In genomic region chr19:43595605-43595998, GRCh38 we compare ENCODE assay signal across 6 cellular contexts.
DNase-seq lines count a peak whose midpoint lies in the region.

No MANE protein-coding gene starts in this region.

- H3K27ac ChIP-seq in muscle layer of colon (ENCODE audit: low read depth, low read length): peak overlapping the region; percentile 94

- H3K4me1 ChIP-seq in adipocyte (ENCODE audit: control insufficient read depth, insufficient read depth, low read length): peaks cover 28% of the 10 kb centered on the region
- H3K4me1 ChIP-seq in muscle layer of colon (ENCODE audit: insufficient read depth, low read length): peaks cover 33% of the 10 kb centered on the region

- H3K4me3 ChIP-seq in adipocyte (ENCODE audit: low read length) (peak overlapping the region; percentile 90), muscle layer of colon (ENCODE audit: low read depth in 1 of 2, low read length in 2 of 2) (peak overlapping the region; percentile 77 to 88)

- H3K27me3 ChIP-seq in adipocyte (replicated peaks; ENCODE audit: control insufficient read depth, insufficient read depth, low read length): no peaks in the 10 kb centered on the region
- no peaks in the 10 kb centered on the region for H3K27me3 ChIP-seq in muscle layer of colon (ENCODE audit: control insufficient read depth in 1 of 2, insufficient read depth in 2 of 2, low read length in 2 of 2)

- peak; percentile 65 for DNase-seq in activated CD8-positive, alpha-beta memory T cell treated with anti-CD3 and anti-CD28 coated beads, Interleukin-2, amount 50 U/mL, for 48 hours
- no peak for DNase-seq in activated CD8-positive, alpha-beta memory T cell treated with anti-CD3 and anti-CD28 coated beads, Interleukin-2, amount 50 U/mL, for 4 hours
- DNase-seq in adipocyte (ENCODE audit: low read depth) (no peak), DMS53 (lab: John Stamatoyannopoulos, UW) (no peak), KBM-7 (no peak)

- H3K36me3 ChIP-seq in adipocyte (ENCODE audit: control insufficient read depth, insufficient read depth, low read length, severe bottlenecking): peaks cover 40% of the 10 kb centered on the region
- H3K36me3 ChIP-seq in muscle layer of colon (ENCODE audit: insufficient read depth, low read length): peaks cover 27% of the 10 kb centered on the region

- in situ Hi-C loops in KBM-7 (cut with MboI; ENCODE audit: low pct_unique_long_range_greater_than_20kb, low sequenced_read_pairs): no loop called here

- H3K9ac ChIP-seq in adipocyte (ENCODE audit: low read length) (peak overlapping the region; percentile 95), muscle layer of colon (ENCODE audit: low read length) (peak overlapping the region; percentile 88)

- H3K9me3 ChIP-seq in adipocyte (ENCODE audit: control insufficient read depth, low read length) (no peaks in the 10 kb centered on the region), muscle layer of colon (ENCODE audit: low read length) (no peaks in the 10 kb centered on the region)
